8 cellular contexts compared by ENCODE assay signal in the genomic region with DNA sequence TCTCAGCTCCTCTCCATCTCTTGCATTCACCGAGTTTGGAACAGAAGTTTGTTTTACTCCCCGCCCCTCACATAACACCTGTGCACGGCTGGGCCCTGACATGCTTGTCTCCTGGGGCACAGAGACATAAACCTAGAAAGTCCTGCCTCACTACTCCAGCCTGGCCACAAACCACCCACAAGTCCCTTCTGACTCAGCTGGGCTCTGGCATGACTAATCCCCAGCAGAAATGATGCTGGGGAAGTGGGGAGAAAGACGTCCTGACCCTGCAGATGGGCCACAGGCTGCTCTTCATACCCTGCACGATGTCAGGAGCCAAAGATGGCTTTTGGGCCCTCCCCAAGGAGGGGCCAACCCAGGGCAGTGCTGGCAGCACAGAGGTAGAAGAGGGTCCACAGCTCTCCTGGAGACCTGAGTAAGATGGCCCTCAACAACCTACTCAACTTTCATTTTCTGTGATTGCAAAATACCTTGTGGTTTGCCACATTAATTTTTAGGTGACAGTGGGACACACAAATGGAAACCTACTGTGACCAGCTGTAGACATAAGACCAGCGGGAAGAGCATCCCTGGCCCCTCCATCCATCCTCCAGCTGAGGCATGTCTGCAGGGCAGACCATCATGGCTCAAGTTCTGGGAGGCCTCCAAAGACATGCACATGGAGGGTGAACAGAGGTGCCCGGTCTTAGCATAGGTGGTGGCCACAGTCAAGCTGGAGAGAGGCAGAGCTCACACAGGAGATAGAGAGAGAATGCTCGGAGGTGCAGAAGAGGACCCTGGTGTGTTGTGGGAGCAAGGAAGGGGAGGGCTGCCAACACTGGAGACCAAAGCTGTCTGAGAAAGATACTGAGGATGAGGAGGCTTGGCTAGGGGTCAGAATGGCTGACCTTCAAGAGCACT. TPM values are rescaled to one million over a fixed set of nuclear protein-coding genes. Genes with fewer than 3 reads are reported as not detected.
DNase-seq lines count a peak whose midpoint lies in the region; ATAC-seq and TF ChIP-seq lines count a peak whose summit lies in the region.

No MANE protein-coding gene starts in this region.

- peak overlapping the region; percentile 82 for H3K27ac Mint-ChIP-seq in activated naive CD8-positive, alpha-beta T cell treated with anti-CD3 and anti-CD28 coated beads, Interleukin-2, amount 10 ng/mL, durations not matched to agents 7 days and 5 days

- peaks cover 10 to 18% of the 10 kb centered on the region in 2 experiments for H3K4me1 ChIP-seq in neutrophil (ENCODE audit: control insufficient read depth in 1 of 2, insufficient read depth in 1 of 2, low read depth in 1 of 2, low read length in 1 of 2)
- peaks cover 21% of the 10 kb centered on the region for H3K4me1 ChIP-seq in ovary (ENCODE audit: insufficient read depth)

- ATAC-seq in HG03103 (IDR thresholded peaks at IDR 0.05; ENCODE audit: low read depth, unreplicated experiment): peak; percentile 94
- peak; percentile 94 for ATAC-seq in activated naive CD8-positive, alpha-beta T cell treated with anti-CD3 and anti-CD28 coated beads, Interleukin-2, amount 10 ng/mL, durations not matched to agents 7 days and 5 days (ENCODE audit: low read depth)

- peaks cover 50% of the 10 kb centered on the region for H3K4me1 Mint-ChIP-seq in activated naive CD8-positive, alpha-beta T cell treated with anti-CD3 and anti-CD28 coated beads, Interleukin-2, amount 10 ng/mL, durations not matched to agents 7 days and 5 days

- H3K27ac ChIP-seq in neutrophil (peak overlapping the region; percentile 56), ovary (no peak overlapping the region)

- DNase-seq in activated gamma-delta T cell treated with Interleukin-2 at 50 U/mL for 16 hours: peak; percentile 71
- DNase-seq in activated gamma-delta T cell (lab: John Stamatoyannopoulos, UW): no peak
- peak; percentile 71 for DNase-seq in SIG-M5 (lab: John Stamatoyannopoulos, UW)
- peak; percentile 72 for DNase-seq in activated naive CD8-positive, alpha-beta T cell treated with anti-CD3 and anti-CD28 coated beads, Interleukin-2, amount 10 ng/mL, durations not matched to agents 7 days and 5 days
- DNase-seq in DMS53 (lab: John Stamatoyannopoulos, UW): no peak
- no peak for DNase-seq in ovary

- peak overlapping the region; percentile 20 for H3K4me3 Mint-ChIP-seq in activated naive CD8-positive, alpha-beta T cell treated with anti-CD3 and anti-CD28 coated beads, Interleukin-2, amount 10 ng/mL, durations not matched to agents 7 days and 5 days

- H3K36me3 Mint-ChIP-seq in activated naive CD8-positive, alpha-beta T cell treated with anti-CD3 and anti-CD28 coated beads, Interleukin-2, amount 10 ng/mL, durations not matched to agents 7 days and 5 days: peaks cover 27% of the 10 kb centered on the region

- no peaks in the 10 kb centered on the region for H3K27me3 Mint-ChIP-seq in activated naive CD8-positive, alpha-beta T cell treated with anti-CD3 and anti-CD28 coated beads, Interleukin-2, amount 10 ng/mL, durations not matched to agents 7 days and 5 days

- POLR2A ChIA-PET in activated naive CD8-positive, alpha-beta T cell treated with anti-CD3 and anti-CD28 coated beads, Interleukin-2, amount 10 ng/mL, durations not matched to agents 7 days and 5 days (lab: Charles Lee): interaction anchor here (0.7 to 3.8 kb wide), 7 partner anchors 11 to 61 kb away, joined by 4 to 24 read pairs (median 8); no protein-coding TSS in a partner anchor

- no peaks in the 10 kb centered on the region for H3K9me3 ChIP-seq in neutrophil
- H3K9me3 ChIP-seq in ovary: no peaks in the 10 kb centered on the region

- TF ChIP-seq CTCF in neutrophil (IDR thresholded peaks at IDR 0.05): no peak
- TF ChIP-seq CTCF in ovary (IDR thresholded peaks at IDR 0.05): no peak

- H3K36me3 ChIP-seq in neutrophil (peaks cover 64% of the 10 kb centered on the region), ovary (no peaks in the 10 kb centered on the region)

- no peak for TF ChIP-seq POLR2A in ovary (IDR thresholded peaks at IDR 0.05)

- intact Hi-C loops in ovary (cut with DNase I): no loop called here

- H3K27me3 ChIP-seq in neutrophil (no peaks in the 10 kb centered on the region), ovary (no peaks in the 10 kb centered on the region)

- 58 to 68% (median 66%) methylated on average over 8 of the region's 8 CpGs for WGBS in ovary, 3 donors

- H3K9me3 Mint-ChIP-seq in activated naive CD8-positive, alpha-beta T cell treated with anti-CD3 and anti-CD28 coated beads, Interleukin-2, amount 10 ng/mL, durations not matched to agents 7 days and 5 days: no peaks in the 10 kb centered on the region

- TF ChIP-seq EP300 in ovary (IDR thresholded peaks at IDR 0.05): no peak

- H3K4me3 ChIP-seq in neutrophil (ENCODE audit: low read depth in 1 of 2, low read length in 1 of 2) (no peak overlapping the region), ovary (no peak overlapping the region)

RNA-seq across cellular contexts. Expression of a gene that starts 40.0 kb away (rescaled TPM):
- total RNA-seq in activated naive CD8-positive, alpha-beta T cell treated with anti-CD3 and anti-CD28 coated beads, Interleukin-2, amount 10 ng/mL, durations not matched to agents 7 days and 5 days: 10 to 100 TPM; 76.7 to 84.7 TPM
- 10 to 100 TPM; 14.3 to 72.7 (median 47.4) TPM for total RNA-seq in ovary
- 10 to 100 TPM; 11.3 to 17.3 TPM for polyA plus RNA-seq in ovary

Comparison
In these comparisons a context has a peak if more than half of its experiments do, and no peak if none do; other contexts are left out.
1. DNase-seq: peak in activated gamma-delta T cell treated with Interleukin-2 at 50 U/mL for 16 hours (single experiment), SIG-M5 (single experiment) and activated naive CD8-positive, alpha-beta T cell treated with anti-CD3 and anti-CD28 coated beads, Interleukin-2, amount 10 ng/mL, durations not matched to agents 7 days and 5 days (single experiment); none in activated gamma-delta T cell (single experiment), DMS53 (single experiment) and ovary (0 of 5).